ENCODE assay signal across 9 cellular contexts in the genomic region with DNA sequence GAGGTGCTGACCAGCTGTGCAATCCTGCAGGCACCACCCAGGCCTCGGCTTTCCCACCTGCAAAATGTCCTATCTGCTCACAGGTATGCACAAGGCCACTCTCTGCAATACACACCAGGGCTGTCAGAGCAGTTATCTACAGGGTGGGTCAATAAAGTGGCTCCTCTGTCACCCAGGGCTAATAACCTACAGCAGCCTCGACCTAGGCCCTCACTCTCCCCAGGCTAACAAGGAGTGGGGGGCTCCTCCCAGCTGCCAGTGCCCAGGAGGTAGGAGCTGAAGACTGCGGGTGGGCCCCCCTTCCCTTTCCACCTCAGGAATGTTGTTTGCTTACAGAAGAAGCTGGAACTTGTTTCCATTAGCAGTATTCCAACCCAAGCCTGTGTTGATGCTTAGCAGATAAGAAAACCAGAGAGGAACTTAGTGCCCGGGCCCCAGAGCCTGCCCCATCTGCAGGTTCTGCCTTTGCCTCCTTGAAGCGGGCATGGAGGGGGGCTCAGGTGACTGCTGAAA. TPM values are rescaled to one million over a fixed set of nuclear protein-coding genes. Genes with fewer than 3 reads are reported as not detected.
DNase-seq lines count a peak whose midpoint lies in the region; ATAC-seq and TF ChIP-seq lines count a peak whose summit lies in the region.
"Had no signal": no experiment of that assay in that cellular context is flagged by ENCODE, and none has a peak within 500 bp of the region (broad histone marks: within the 10 kb centered on the region; RNA-seq: fewer than 3 reads in every experiment).

No MANE protein-coding gene starts in this region.

- H3K36me3 Mint-ChIP-seq in activated naive CD4-positive, alpha-beta T cell treated with anti-CD3 and anti-CD28 coated beads, Interleukin-2, amount 50 U/mL, for 72 hours, result peaks cover 9 to 32% of the 10 kb centered on the region in 2 donors

- WGBS in HUES64, result 67% methylated on average over 5 of the region's 5 CpGs
- 12 to 17% (median 16%) methylated on average over 4 to 5 of the region's 5 CpGs for WGBS in stomach, 5 donors

- peak overlapping the region; percentile 1 for H3K9ac ChIP-seq in HUES64 (ENCODE audit: low read depth, low read length)

- intact Hi-C loops in left colon (cut with DNase I, micrococcal nuclease) (no loop called here), stomach (cut with DNase I; ENCODE audit: low total_unique reads) (loop anchor here (10.0 kb wide), 1 partner anchor 114 kb away; no protein-coding TSS in a partner anchor)

- peak overlapping the region; percentile 77 to 94 for H3K27ac Mint-ChIP-seq in activated naive CD4-positive, alpha-beta T cell treated with anti-CD3 and anti-CD28 coated beads, Interleukin-2, amount 50 U/mL, for 72 hours

- H3K4me1 ChIP-seq in HUES64 (ENCODE audit: insufficient read depth, low read length), result peaks cover 62% of the 10 kb centered on the region
- H3K4me1 ChIP-seq in stomach, result peaks cover 96 to 100% (median 100%) of the 10 kb centered on the region in 4 donors

- H3K4me3 ChIP-seq in HUES64 (ENCODE audit: low read length) (no peak overlapping the region), stomach (peak overlapping the region in 2 of 4 donors; percentile 3 to 7)

- H3K27ac ChIP-seq in HUES64 (ENCODE audit: low read depth, low read length), result peak overlapping the region; percentile 78
- peak overlapping the region; percentile 82 to 100 (median 95) for H3K27ac ChIP-seq in stomach
- H3K27ac ChIP-seq in caudate nucleus (ENCODE audit: low read depth, low read length), result no peak overlapping the region

- H3K36me3 ChIP-seq in HUES64 (ENCODE audit: insufficient read depth, low read length) (peaks cover 13% of the 10 kb centered on the region; the same call in 1 of the 2 replicates), stomach (peaks cover 0 to 4% (median 0%) of the 10 kb centered on the region in 4 donors)

- no peaks in the 10 kb centered on the region for H3K9me3 ChIP-seq in HUES64 (ENCODE audit: insufficient read depth, low read depth, low read length)
- no peaks in the 10 kb centered on the region for H3K9me3 ChIP-seq in stomach

- no peaks in the 10 kb centered on the region for H3K9me3 Mint-ChIP-seq in activated naive CD4-positive, alpha-beta T cell treated with anti-CD3 and anti-CD28 coated beads, Interleukin-2, amount 50 U/mL, for 72 hours

- H3K27me3 ChIP-seq in HUES64 (ENCODE audit: insufficient read depth, low read length) (no peaks in the 10 kb centered on the region), stomach (no peaks in the 10 kb centered on the region)

- no peak for ATAC-seq in activated naive CD4-positive, alpha-beta T cell treated with anti-CD3 and anti-CD28 coated beads, Interleukin-2, amount 50 U/mL, for 72 hours
- ATAC-seq in left colon, result peak; percentile 13
- ATAC-seq in HG02884 (IDR thresholded peaks at IDR 0.05; ENCODE audit: unreplicated experiment), result no peak
- no peak for ATAC-seq in GM18519 (IDR thresholded peaks at IDR 0.05; ENCODE audit: low FRiP score, unreplicated experiment)
- no peak for ATAC-seq in GM21528 (IDR thresholded peaks at IDR 0.05; ENCODE audit: low FRiP score, unreplicated experiment)

- DNase-seq in activated naive CD4-positive, alpha-beta T cell treated with anti-CD3 and anti-CD28 coated beads, Interleukin-2, amount 50 U/mL, for 72 hours (ENCODE audit: low spot score in 2 of 2), result no peak
- DNase-seq in left colon (no peak), stomach (no peak), caudate nucleus (lab: John Stamatoyannopoulos, UW) (no peak)
- DNase-seq: SW 1271 had no signal

- no peak for TF ChIP-seq CTCF in stomach (IDR thresholded peaks at IDR 0.05)

- TF ChIP-seq EP300 in stomach (IDR thresholded peaks at IDR 0.05), result no peak

- no peak for TF ChIP-seq POLR2A in stomach (IDR thresholded peaks at IDR 0.05)

RNA-seq across cellular contexts. Expression of a gene that starts 26.8 kb away (rescaled TPM):
- polyA plus RNA-seq in HUES64 (2013, experiment 1 of 2), result 117 TPM
- polyA plus RNA-seq in HUES64 (2013, experiment 2 of 2), result 121 TPM
- total RNA-seq in activated naive CD4-positive, alpha-beta T cell treated with anti-CD3 and anti-CD28 coated beads, Interleukin-2, amount 50 U/mL, for 72 hours, result 100 to 1,000 TPM; 521 to 691 TPM
- total RNA-seq in left colon (100 to 1,000 TPM; 581 to 641 TPM), stomach (100 to 1,000 TPM; 155 to 620 (median 272) TPM)
- polyA plus RNA-seq in stomach, result 10 to 100 TPM; 46.7 to 79.3 (median 54.3) TPM
